8 cellular contexts compared by ENCODE assay signal in genomic region chr22:35376728-35377472, GRCh38. TPM values are rescaled to one million over a fixed set of nuclear protein-coding genes. Genes with fewer than 3 reads are reported as not detected.
DNase-seq lines count a peak whose midpoint lies in the region; ATAC-seq and TF ChIP-seq lines count a peak whose summit lies in the region.

No MANE protein-coding gene starts in this region.

- ATAC-seq in HG02642 (IDR thresholded peaks at IDR 0.05; ENCODE audit: poor library complexity, unreplicated experiment) (peak; percentile 61), WTC11 (peak; percentile 46)
- no peak for ATAC-seq in stimulated activated naive CD8-positive, alpha-beta T cell treated with anti-CD3 and anti-CD28 coated beads, Interleukin-15, amount 100 ng/mL, for 72 hours

- H3K36me3 Mint-ChIP-seq in WTC11: no peaks in the 10 kb centered on the region

- peak overlapping the region; percentile 18; the same call in 1 of the 2 replicates for H3K4me3 Mint-ChIP-seq in WTC11
- peak overlapping the region; percentile 12 to 63 for H3K4me3 Mint-ChIP-seq in stimulated activated naive CD8-positive, alpha-beta T cell treated with anti-CD3 and anti-CD28 coated beads, Interleukin-15, amount 100 ng/mL, for 72 hours

- TF ChIP-seq CTCF in WTC11 (IDR thresholded peaks at IDR 0.05) (no peak), epithelial cell of proximal tubule (conservative IDR thresholded peaks at IDR 0.05; ENCODE audit: low read depth, low read length) (no peak)

- no peaks in the 10 kb centered on the region for H3K9me3 Mint-ChIP-seq in WTC11
- H3K9me3 Mint-ChIP-seq in stimulated activated naive CD8-positive, alpha-beta T cell treated with anti-CD3 and anti-CD28 coated beads, Interleukin-15, amount 100 ng/mL, for 72 hours: no peaks in the 10 kb centered on the region

- peak; percentile 76 for DNase-seq in activated effector memory CD4-positive, alpha-beta T cell treated with anti-CD3 and anti-CD28 coated beads, Interleukin-2, amount 50 U/mL, for 16 hours
- no peak for DNase-seq in activated effector memory CD4-positive, alpha-beta T cell treated with Interleukin-2 at 50 U/mL for 16 hours
- DNase-seq in NCI-H1436 treated with DMSO at 0.1 percent for 48 hours (lab: John Stamatoyannopoulos, UW): peak; percentile 91
- DNase-seq in WTC11 (ENCODE audit: low spot score): peak; percentile 94
- peak; percentile 93 for DNase-seq in epithelial cell of proximal tubule (ENCODE audit: low read depth)
- peak; percentile 94 for DNase-seq in mesenteric fat pad (ENCODE audit: low spot score)
- peak in 1 of 2 donors; percentile 24 for DNase-seq in stimulated activated naive CD8-positive, alpha-beta T cell treated with anti-CD3 and anti-CD28 coated beads, Interleukin-15, amount 100 ng/mL, for 72 hours

- POLR2A ChIA-PET in WTC11 (lab: Charles Lee): interaction anchor here (0.6 to 1.3 kb wide), 5 partner anchors 20 to 1688 kb away, joined by 3 to 10 read pairs (median 4); no protein-coding TSS in a partner anchor

- H3K27ac Mint-ChIP-seq in WTC11: peak overlapping the region; percentile 90
- peak overlapping the region; percentile 67 to 71 for H3K27ac Mint-ChIP-seq in stimulated activated naive CD8-positive, alpha-beta T cell treated with anti-CD3 and anti-CD28 coated beads, Interleukin-15, amount 100 ng/mL, for 72 hours

- H3K4me3 ChIP-seq in epithelial cell of proximal tubule (ENCODE audit: low read depth, low read length): no peak overlapping the region

- H3K4me1 Mint-ChIP-seq in WTC11: peaks cover 70% of the 10 kb centered on the region
- peaks cover 45% of the 10 kb centered on the region for H3K4me1 Mint-ChIP-seq in stimulated activated naive CD8-positive, alpha-beta T cell treated with anti-CD3 and anti-CD28 coated beads, Interleukin-15, amount 100 ng/mL, for 72 hours

- CTCF ChIA-PET in WTC11 (lab: Charles Lee): interaction anchor here (0.6 to 2.4 kb wide), 3 partner anchors 9 to 54 kb away, joined by 3 to 13 read pairs (median 4); no protein-coding TSS in a partner anchor

- peaks cover 2% of the 10 kb centered on the region; the same call in 1 of the 2 replicates for H3K27me3 Mint-ChIP-seq in WTC11 (ENCODE audit: low read depth)
- H3K27me3 Mint-ChIP-seq in stimulated activated naive CD8-positive, alpha-beta T cell treated with anti-CD3 and anti-CD28 coated beads, Interleukin-15, amount 100 ng/mL, for 72 hours: peaks cover 23% of the 10 kb centered on the region

TF ChIP-seq in WTC11, 78 proteins besides CTCF, POLR2A, EP300 and RAD21 (continues in another document):
- TF ChIP-seq NFE2L1 (CRISPR knock-in tag; IDR thresholded peaks at IDR 0.05): peak; percentile 98
- TF ChIP-seq, protein P1, sequence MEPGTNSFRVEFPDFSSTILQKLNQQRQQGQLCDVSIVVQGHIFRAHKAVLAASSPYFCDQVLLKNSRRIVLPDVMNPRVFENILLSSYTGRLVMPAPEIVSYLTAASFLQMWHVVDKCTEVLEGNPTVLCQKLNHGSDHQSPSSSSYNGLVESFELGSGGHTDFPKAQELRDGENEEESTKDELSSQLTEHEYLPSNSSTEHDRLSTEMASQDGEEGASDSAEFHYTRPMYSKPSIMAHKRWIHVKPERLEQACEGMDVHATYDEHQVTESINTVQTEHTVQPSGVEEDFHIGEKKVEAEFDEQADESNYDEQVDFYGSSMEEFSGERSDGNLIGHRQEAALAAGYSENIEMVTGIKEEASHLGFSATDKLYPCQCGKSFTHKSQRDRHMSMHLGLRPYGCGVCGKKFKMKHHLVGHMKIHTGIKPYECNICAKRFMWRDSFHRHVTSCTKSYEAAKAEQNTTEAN (CRISPR knock-in tag; IDR thresholded peaks at IDR 0.05): no peak
- TF ChIP-seq FOXP1 (CRISPR knock-in tag; IDR thresholded peaks at IDR 0.05; ENCODE audit: borderline replicate concordance): no peak
- TF ChIP-seq ZNF512 (CRISPR knock-in tag; IDR thresholded peaks at IDR 0.05; ENCODE audit: borderline replicate concordance): no peak
- TF ChIP-seq ZNF317 (CRISPR knock-in tag; IDR thresholded peaks at IDR 0.05; ENCODE audit: borderline replicate concordance, low read depth): no peak
- TF ChIP-seq ZNF416 (CRISPR knock-in tag; IDR thresholded peaks at IDR 0.05): no peak
- peak; percentile 96; the same call in 1 of the 2 replicates for TF ChIP-seq TEAD1 (CRISPR knock-in tag; IDR thresholded peaks at IDR 0.05)
- peak; percentile 92 for TF ChIP-seq ETV6 (CRISPR knock-in tag; IDR thresholded peaks at IDR 0.05)
- no peak for TF ChIP-seq FOXJ3 (CRISPR knock-in tag; IDR thresholded peaks at IDR 0.05; ENCODE audit: borderline replicate concordance)
- TF ChIP-seq ZNF219 (CRISPR knock-in tag; IDR thresholded peaks at IDR 0.05; ENCODE audit: borderline replicate concordance): no peak
- TF ChIP-seq NR2C2 (CRISPR knock-in tag; IDR thresholded peaks at IDR 0.05): peak; percentile 15; the same call in 1 of the 2 replicates
- no peak for TF ChIP-seq ZNF138 (CRISPR knock-in tag; conservative IDR thresholded peaks at IDR 0.05)
- TF ChIP-seq, protein P2, sequence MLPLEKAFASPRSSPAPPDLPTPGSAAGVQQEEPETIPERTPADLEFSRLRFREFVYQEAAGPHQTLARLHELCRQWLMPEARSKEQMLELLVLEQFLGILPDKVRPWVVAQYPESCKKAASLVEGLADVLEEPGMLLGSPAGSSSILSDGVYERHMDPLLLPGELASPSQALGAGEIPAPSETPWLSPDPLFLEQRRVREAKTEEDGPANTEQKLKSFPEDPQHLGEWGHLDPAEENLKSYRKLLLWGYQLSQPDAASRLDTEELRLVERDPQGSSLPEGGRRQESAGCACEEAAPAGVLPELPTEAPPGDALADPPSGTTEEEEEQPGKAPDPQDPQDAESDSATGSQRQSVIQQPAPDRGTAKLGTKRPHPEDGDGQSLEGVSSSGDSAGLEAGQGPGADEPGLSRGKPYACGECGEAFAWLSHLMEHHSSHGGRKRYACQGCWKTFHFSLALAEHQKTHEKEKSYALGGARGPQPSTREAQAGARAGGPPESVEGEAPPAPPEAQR (CRISPR knock-in tag; IDR thresholded peaks at IDR 0.05): no peak
- TF ChIP-seq HMGA2 (CRISPR knock-in tag; IDR thresholded peaks at IDR 0.05): no peak
- TF ChIP-seq PRRX2 (CRISPR knock-in tag; IDR thresholded peaks at IDR 0.05): no peak
- TF ChIP-seq TCF7 (CRISPR knock-in tag; IDR thresholded peaks at IDR 0.05; ENCODE audit: low read depth): no peak
- TF ChIP-seq ZNF425 (CRISPR knock-in tag; conservative IDR thresholded peaks at IDR 0.05): no peak
- TF ChIP-seq MYBL2 (CRISPR knock-in tag; IDR thresholded peaks at IDR 0.05): no peak
- TF ChIP-seq NFYB (CRISPR knock-in tag; conservative IDR thresholded peaks at IDR 0.05; ENCODE audit: low read depth): no peak
- peak; percentile 50; the same call in 1 of the 2 replicates for TF ChIP-seq SP1 (CRISPR knock-in tag; conservative IDR thresholded peaks at IDR 0.05)
- TF ChIP-seq RORB (CRISPR knock-in tag; IDR thresholded peaks at IDR 0.05): no peak
- no peak for TF ChIP-seq OVOL2 (CRISPR knock-in tag; IDR thresholded peaks at IDR 0.05; ENCODE audit: borderline replicate concordance)

RNA-seq across cellular contexts. Expression of gene HMOX1, which starts 4.0 kb away (rescaled TPM):
- total RNA-seq in WTC11 (2021) (11.1 to 12.1 TPM (median 11.1 TPM) in 3 replicates), epithelial cell of proximal tubule (10.5 and 21.8 TPM in 2 replicates), mesenteric fat pad (87.0 TPM)

RNA-seq across cellular contexts. Expression of gene MCM5, which starts 23.0 kb away (rescaled TPM):
- total RNA-seq in WTC11 (2021) (229 to 261 TPM (median 229 TPM) in 3 replicates), epithelial cell of proximal tubule (87.6 and 157 TPM in 2 replicates), mesenteric fat pad (12.4 TPM)
